In the genomic region with DNA sequence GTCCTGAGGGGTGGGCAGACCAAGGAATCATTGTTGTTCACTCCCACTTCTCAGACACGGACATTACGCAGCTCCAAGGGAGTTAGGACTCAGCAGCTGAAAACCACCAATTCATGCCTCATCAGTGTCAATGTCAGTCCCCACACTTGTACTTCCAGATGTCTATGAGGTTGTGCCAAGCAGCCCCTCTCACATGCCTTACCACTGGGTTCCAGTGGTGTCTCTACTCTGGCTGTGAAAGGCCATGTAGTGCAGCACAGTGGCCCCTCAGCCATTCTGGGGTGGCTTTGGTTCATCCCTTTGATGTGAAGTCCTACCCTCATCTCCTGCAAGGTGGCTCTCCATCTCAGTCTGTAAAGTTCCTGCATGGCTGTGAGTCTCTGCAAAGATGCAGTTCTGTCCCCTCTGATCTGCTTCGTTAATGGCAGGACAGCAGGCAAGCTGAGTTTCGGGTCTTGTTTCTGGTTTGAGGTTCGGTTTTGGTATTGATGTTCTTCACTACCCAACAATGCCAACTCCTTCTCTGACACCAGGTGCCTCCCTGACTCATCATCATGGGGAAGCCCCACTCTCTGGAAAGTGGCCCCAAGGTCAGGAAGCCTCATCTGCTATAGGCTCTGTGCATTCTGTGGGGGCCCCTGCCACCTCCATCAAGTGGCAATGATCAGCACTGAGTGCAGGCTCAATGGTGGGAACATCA, we compare ENCODE assay signal across 11 cellular contexts. TPM values are rescaled to one million over a fixed set of nuclear protein-coding genes. Genes with fewer than 3 reads are reported as not detected.
A peak's percentile ranks its signal among the peaks of the same experiment; 100 is the strongest.
DNase-seq lines count a peak whose midpoint lies in the region; ATAC-seq, FAIRE-seq and TF ChIP-seq lines count a peak whose summit lies in the region.
"Had no signal": no experiment of that assay in that cellular context is flagged by ENCODE, and none has a peak within 500 bp of the region (broad histone marks: within the 10 kb centered on the region; RNA-seq: fewer than 3 reads in every experiment).

No MANE protein-coding gene starts in this region.

- POLR2A ChIA-PET in activated CD8-positive, alpha-beta T cell treated with anti-CD3 and anti-CD28 coated beads, Interleukin-2, amount 10 ng/mL, durations not matched to agents 7 days and 5 days (lab: Charles Lee), result interaction anchor here (2.2 kb wide), 1 partner anchor 13 kb away, joined by 6 read pairs; no protein-coding TSS in a partner anchor
- POLR2A ChIA-PET in H1 (lab: Charles Lee; ENCODE audit: partially characterized antibody), result no interaction called here

- H2BK120ac ChIP-seq in H1 (replicated peaks; ENCODE audit: low read depth, low read length), result no peak overlapping the region

- no peak overlapping the region for H2AK5ac ChIP-seq in H1 (ENCODE audit: low read depth, low read length)

- no peak overlapping the region for H2BK12ac ChIP-seq in H1 (ENCODE audit: low read depth, low read length)

- no peak overlapping the region for H3K9ac ChIP-seq in H1 (replicated peaks in 1 of 4; ENCODE audit: extremely low read depth in 1 of 4, low read depth in 3 of 4, low read length in 3 of 4)

- TF ChIP-seq CTCF in H1 (IDR thresholded peaks at IDR 0.05; ENCODE audit: control extremely low read depth in 1 of 3, insufficient read depth in 1 of 3, low read depth in 1 of 3, low read length in 3 of 3) (no peak), GM13977 (IDR thresholded peaks at IDR 0.05; ENCODE audit: extremely low read depth, insufficient read depth, missing control alignments) (no peak), testis (IDR thresholded peaks at IDR 0.05) (no peak)

- no peak overlapping the region for H3K18ac ChIP-seq in H1 (ENCODE audit: extremely low read depth, low read length)

- H3K14ac ChIP-seq in H1 (ENCODE audit: insufficient read length), result no peak overlapping the region

- peak overlapping the region; percentile 31 for H4K91ac ChIP-seq in H1 (replicated peaks; ENCODE audit: insufficient read length, low read length)

- DNase-seq in activated CD8-positive, alpha-beta T cell treated with anti-CD3 and anti-CD28 coated beads, Interleukin-2, amount 10 ng/mL, durations not matched to agents 7 days and 5 days, result peak; percentile 59
- DNase-seq in H1 (ENCODE audit: low read depth in 1 of 2, low spot score in 2 of 2) (no peak), GM13977 (ENCODE audit: low spot score) (no peak), testis (no peak), NCI-H1436 treated with DMSO at 0.1 percent for 48 hours (lab: John Stamatoyannopoulos, UW) (no peak)
- peak in 1 of 2 donors; percentile 76 for DNase-seq in stimulated activated effector memory CD8-positive, alpha-beta T cell treated with anti-CD3 and anti-CD28 coated beads, Interleukin-12 subunit alpha, Interleukin-12 subunit beta, amount 100 ng/mL, for 72 hours (ENCODE audit: low spot score in 2 of 2)
- DNase-seq: DND-41, NCI-H2227 treated with DMSO at 0.1 percent for 48 hours, posterior cingulate gyrus had no signal

- TF ChIP-seq EP300 in H1 (IDR thresholded peaks at IDR 0.05; ENCODE audit: borderline replicate concordance in 1 of 2, low read depth in 2 of 2, low read length in 2 of 2), result no peak

- H3K23me2 ChIP-seq in H1 (ENCODE audit: low read depth, low read length), result no peaks in the 10 kb centered on the region

- H2BK15ac ChIP-seq in H1 (ENCODE audit: low read length), result no peak overlapping the region

- no peak overlapping the region for H2BK20ac ChIP-seq in H1 (ENCODE audit: low read length)

- no peak overlapping the region for H3K56ac ChIP-seq in H1 (replicated peaks; ENCODE audit: insufficient read length, low read depth, low read length)

- no peak overlapping the region for H3K4me3 Mint-ChIP-seq in activated CD8-positive, alpha-beta T cell treated with anti-CD3 and anti-CD28 coated beads, Interleukin-2, amount 10 ng/mL, durations not matched to agents 7 days and 5 days
- H3K4me3 Mint-ChIP-seq in stimulated activated effector memory CD8-positive, alpha-beta T cell treated with anti-CD3 and anti-CD28 coated beads, Interleukin-12 subunit alpha, Interleukin-12 subunit beta, amount 100 ng/mL, for 72 hours, result peak overlapping the region; percentile 80

- no peak overlapping the region for H3K4me2 ChIP-seq in H1 (ENCODE audit: insufficient read depth in 1 of 2, low read depth in 2 of 2, low read length in 2 of 2)

- no peaks in the 10 kb centered on the region for H3K79me1 ChIP-seq in H1 (ENCODE audit: low read depth, low read length)

- H3K4ac ChIP-seq in H1 (replicated peaks; ENCODE audit: insufficient read length, low read depth, low read length), result no peak overlapping the region

- H3K9me3 ChIP-seq in H1 (ENCODE audit: insufficient read depth in 2 of 2, low read depth in 1 of 2, low read length in 1 of 2), result no peaks in the 10 kb centered on the region
- no peaks in the 10 kb centered on the region for H3K9me3 ChIP-seq in testis

- H3K27me3 ChIP-seq in H1 (replicated peaks in 1 of 4; ENCODE audit: control insufficient read depth in 3 of 4, extremely low read depth in 1 of 4, insufficient read depth in 3 of 4, low read length in 3 of 4) (no peaks in the 10 kb centered on the region; a peak in 1 of 7 replicates), testis (no peaks in the 10 kb centered on the region)

- H3K27ac Mint-ChIP-seq in activated CD8-positive, alpha-beta T cell treated with anti-CD3 and anti-CD28 coated beads, Interleukin-2, amount 10 ng/mL, durations not matched to agents 7 days and 5 days, result peak overlapping the region; percentile 51
- H3K27ac Mint-ChIP-seq in stimulated activated effector memory CD8-positive, alpha-beta T cell treated with anti-CD3 and anti-CD28 coated beads, Interleukin-12 subunit alpha, Interleukin-12 subunit beta, amount 100 ng/mL, for 72 hours, result peak overlapping the region; percentile 68

- H3K4me1 ChIP-seq in H1 (replicated peaks in 1 of 4; ENCODE audit: control insufficient read depth in 3 of 4, insufficient read depth in 4 of 4, low read length in 3 of 4), result no peaks in the 10 kb centered on the region; a peak in 1 of 7 replicates
- H3K4me1 ChIP-seq in testis, result peaks cover 4% of the 10 kb centered on the region

- peaks cover 54% of the 10 kb centered on the region for H3K4me1 Mint-ChIP-seq in activated CD8-positive, alpha-beta T cell treated with anti-CD3 and anti-CD28 coated beads, Interleukin-2, amount 10 ng/mL, durations not matched to agents 7 days and 5 days (ENCODE audit: low read depth)
- peaks cover 64% of the 10 kb centered on the region for H3K4me1 Mint-ChIP-seq in stimulated activated effector memory CD8-positive, alpha-beta T cell treated with anti-CD3 and anti-CD28 coated beads, Interleukin-12 subunit alpha, Interleukin-12 subunit beta, amount 100 ng/mL, for 72 hours

- peaks cover 14% of the 10 kb centered on the region for H3K27me3 Mint-ChIP-seq in activated CD8-positive, alpha-beta T cell treated with anti-CD3 and anti-CD28 coated beads, Interleukin-2, amount 10 ng/mL, durations not matched to agents 7 days and 5 days (ENCODE audit: low read depth)

- H3K36me3 ChIP-seq in H1 (ENCODE audit: control insufficient read depth in 2 of 4, insufficient read depth in 4 of 4, low read length in 3 of 4), result no peaks in the 10 kb centered on the region
- no peaks in the 10 kb centered on the region for H3K36me3 ChIP-seq in testis (ENCODE audit: low read depth, missing control alignments)

- no peaks in the 10 kb centered on the region for H4K20me1 ChIP-seq in H1 (replicated peaks in 1 of 2; ENCODE audit: control insufficient read depth in 1 of 2, insufficient read depth in 2 of 2, low read length in 2 of 2)

- ATAC-seq in HG02870 (IDR thresholded peaks at IDR 0.05; ENCODE audit: unreplicated experiment), result peak; percentile 74
- peak; percentile 50 for ATAC-seq in activated CD8-positive, alpha-beta T cell treated with anti-CD3 and anti-CD28 coated beads, Interleukin-2, amount 10 ng/mL, durations not matched to agents 7 days and 5 days
- ATAC-seq in stimulated activated effector memory CD8-positive, alpha-beta T cell treated with anti-CD3 and anti-CD28 coated beads, Interleukin-12 subunit alpha, Interleukin-12 subunit beta, amount 100 ng/mL, for 72 hours, result peak; percentile 83
- no peak for ATAC-seq in HG02763 (IDR thresholded peaks at IDR 0.05; ENCODE audit: unreplicated experiment)

- no peaks in the 10 kb centered on the region for H3K79me2 ChIP-seq in H1 (ENCODE audit: control insufficient read depth in 1 of 2, insufficient read depth in 2 of 2, low read length in 2 of 2)

- WGBS in H1 (ENCODE audit: extremely low coverage in 1 of 2, insufficient coverage in 1 of 2, insufficient read length in 1 of 2, insufficient replicate concordance in 2 of 2, low coverage in 1 of 2, low lambda C conversion rate in 2 of 2, missing lambda C conversion rate in 1 of 2), 2 experiments, result 91% methylated on average over 5 of the region's 5 CpGs; no CpG with 5 or more reads in 1 of the 2 experiments
- 94 to 98% methylated on average over 5 of the region's 5 CpGs for WGBS in testis, 2 donors

- H3K27ac ChIP-seq in H1 (ENCODE audit: low read depth, low read length), result no peak overlapping the region
- no peak overlapping the region for H3K27ac ChIP-seq in testis

- in situ Hi-C loops in GM13977 (cut with MboI; ENCODE audit: low pct_unique_long_range_greater_than_20kb, low sequenced_read_pairs, unreplicated experiment), result no loop called here

- FAIRE-seq in H1 (lab: Jason Lieb, UNC), result no peak

- H2BK5ac ChIP-seq in H1 (ENCODE audit: low read depth, low read length), result no peak overlapping the region

- H3K4me3 ChIP-seq in H1 (ENCODE audit: extremely low read depth in 1 of 4, insufficient read depth in 2 of 4, low read depth in 3 of 4, low read length in 4 of 4) (no peak overlapping the region), testis (no peak overlapping the region)

- H4K5ac ChIP-seq in H1 (ENCODE audit: insufficient read length, low read depth, low read length), result no peak overlapping the region

- no peaks in the 10 kb centered on the region for H3K9me3 Mint-ChIP-seq in activated CD8-positive, alpha-beta T cell treated with anti-CD3 and anti-CD28 coated beads, Interleukin-2, amount 10 ng/mL, durations not matched to agents 7 days and 5 days (ENCODE audit: insufficient read depth)
- no peaks in the 10 kb centered on the region for H3K9me3 Mint-ChIP-seq in stimulated activated effector memory CD8-positive, alpha-beta T cell treated with anti-CD3 and anti-CD28 coated beads, Interleukin-12 subunit alpha, Interleukin-12 subunit beta, amount 100 ng/mL, for 72 hours

- H4K8ac ChIP-seq in H1 (ENCODE audit: extremely low read depth, insufficient read depth, low read length), result no peak overlapping the region

- TF ChIP-seq POLR2A in H1 (IDR thresholded peaks at IDR 0.05; ENCODE audit: control extremely low read depth in 1 of 2, low read depth in 2 of 2, low read length in 2 of 2) (no peak), testis (IDR thresholded peaks at IDR 0.05) (no peak)

- CTCF ChIA-PET in activated CD8-positive, alpha-beta T cell treated with anti-CD3 and anti-CD28 coated beads, Interleukin-2, amount 10 ng/mL, durations not matched to agents 7 days and 5 days (lab: Charles Lee), result interaction anchor here (1.1 to 3.5 kb wide), 6 partner anchors 7 to 145 kb away, joined by 3 to 35 read pairs (median 7); no protein-coding TSS in a partner anchor
- CTCF ChIA-PET in H1 (lab: Charles Lee; ENCODE audit: partially characterized antibody), result interaction anchor here (1.4 to 11.7 kb wide), 2 partner anchors 10 to 56 kb away, joined by 3 to 102 read pairs; partner anchors contain the start of gene COL6A3

- H3K36me3 Mint-ChIP-seq in activated CD8-positive, alpha-beta T cell treated with anti-CD3 and anti-CD28 coated beads, Interleukin-2, amount 10 ng/mL, durations not matched to agents 7 days and 5 days (ENCODE audit: low read depth), result peaks cover 4% of the 10 kb centered on the region
- peaks cover 45% of the 10 kb centered on the region for H3K36me3 Mint-ChIP-seq in stimulated activated effector memory CD8-positive, alpha-beta T cell treated with anti-CD3 and anti-CD28 coated beads, Interleukin-12 subunit alpha, Interleukin-12 subunit beta, amount 100 ng/mL, for 72 hours

- no peak overlapping the region for H3K23ac ChIP-seq in H1 (ENCODE audit: insufficient read length)

- TF ChIP-seq RAD21 in H1 (IDR thresholded peaks at IDR 0.05 in 1 of 2, conservative IDR thresholded peaks at IDR 0.05 in 1 of 2; ENCODE audit: low read depth in 2 of 2, low read length in 2 of 2), result no peak

- no peak overlapping the region for H2AFZ ChIP-seq in H1 (ENCODE audit: low read length)

- intact Hi-C loops in testis (cut with DNase I; ENCODE audit: low total_unique reads), result no loop called here

RNA-seq across cellular contexts. Expression of gene COL6A3, which starts 14.0 kb away (rescaled TPM):
- total RNA-seq in activated CD8-positive, alpha-beta T cell treated with anti-CD3 and anti-CD28 coated beads, Interleukin-2, amount 10 ng/mL, durations not matched to agents 7 days and 5 days, result under 1 TPM; 0.03 to 0.10 TPM
- 3.4 and 3.5 TPM in 2 replicates for total RNA-seq in H1 (2021; fragmentation: NEBNext Ultra II Directional; extraction: Animal tissue kit (Norgen Biotek cat#: 25700))
- 1.2 and 1.9 TPM in 2 replicates for polyA plus RNA-seq in H1 (2011; rRNA removed)
- polyA plus RNA-seq in H1 (2011; cell fraction: cytosol; rRNA removed), result 1.2 TPM
- 4.1 TPM for polyA plus RNA-seq in H1 (2011; cell fraction: nucleus; rRNA removed)
- polyA plus RNA-seq in H1 (2012, experiment 1 of 2), result 2.4 to 3.5 TPM (median 3.0 TPM) in 4 replicates
- 0.60 TPM for polyA plus RNA-seq in H1 (2012, experiment 2 of 2)
- polyA plus RNA-seq in H1 (2013, experiment 1 of 2), result 5.0 TPM
- 3.8 TPM for polyA plus RNA-seq in H1 (2013, experiment 2 of 2)
- 3.1 and 6.5 TPM in 2 replicates for polyA minus RNA-seq in H1 (2011; rRNA and poly(A)+ RNA removed)
- 3.0 TPM for polyA minus RNA-seq in H1 (2011; cell fraction: cytosol; rRNA and poly(A)+ RNA removed)
- polyA minus RNA-seq in H1 (2011; cell fraction: nucleus; rRNA and poly(A)+ RNA removed), result 6.4 TPM
- 10 to 100 TPM; 35.1 to 74.1 TPM for total RNA-seq in testis
- 93.1 TPM for polyA plus RNA-seq in testis (ENCODE audit: insufficient read depth, low read depth, low replicate concordance)

RNA-seq across cellular contexts. Expression of gene MLPH, which starts 59.1 kb away (rescaled TPM):
- total RNA-seq in activated CD8-positive, alpha-beta T cell treated with anti-CD3 and anti-CD28 coated beads, Interleukin-2, amount 10 ng/mL, durations not matched to agents 7 days and 5 days, result not detected
- 17.0 TPM in 2 replicates for total RNA-seq in H1 (2021; fragmentation: NEBNext Ultra II Directional; extraction: Animal tissue kit (Norgen Biotek cat#: 25700))
- polyA plus RNA-seq in H1 (2011; rRNA removed) (12.7 and 16.9 TPM in 2 replicates), testis (ENCODE audit: insufficient read depth, low read depth, low replicate concordance) (5.5 TPM)
- polyA plus RNA-seq in H1 (2011; cell fraction: cytosol; rRNA removed), result 12.6 TPM
- polyA plus RNA-seq in H1 (2011; cell fraction: nucleus; rRNA removed), result 47.0 TPM
- 15.7 to 18.9 TPM (median 17.7 TPM) in 4 replicates for polyA plus RNA-seq in H1 (2012, experiment 1 of 2)
- polyA plus RNA-seq in H1 (2012, experiment 2 of 2), result 7.2 TPM
- polyA plus RNA-seq in H1 (2013, experiment 1 of 2), result 11.2 TPM
- 11.0 TPM for polyA plus RNA-seq in H1 (2013, experiment 2 of 2)
- polyA minus RNA-seq in H1 (2011; rRNA and poly(A)+ RNA removed), result 14.5 and 14.8 TPM in 2 replicates
- 10.6 TPM for polyA minus RNA-seq in H1 (2011; cell fraction: cytosol; rRNA and poly(A)+ RNA removed)
- polyA minus RNA-seq in H1 (2011; cell fraction: nucleus; rRNA and poly(A)+ RNA removed), result 14.1 TPM
- 1 to 10 TPM; 6.5 to 7.4 TPM for total RNA-seq in testis

Comparison
In these comparisons a context has a peak if more than half of its experiments do, and no peak if none do; other contexts are left out.
1. RNA of gene MLPH, which starts 59.1 kb away (total RNA-seq): 17.0 TPM in H1 and 6.5 to 7.4 TPM in testis; not detected in activated CD8-positive, alpha-beta T cell treated with anti-CD3 and anti-CD28 coated beads, Interleukin-2, amount 10 ng/mL, durations not matched to agents 7 days and 5 days; every median in the first group is over 4 times any median in the second.